Comparison of ENCODE assay signal across 19 cellular contexts in genomic region chr1:224582041-224582440, GRCh38. TPM values are rescaled to one million over a fixed set of nuclear protein-coding genes. Genes with fewer than 3 reads are reported as not detected.
A peak's percentile ranks its signal among the peaks of the same experiment; 100 is the strongest.
DNase-seq lines count a peak whose midpoint lies in the region; ATAC-seq lines count a peak whose summit lies in the region.
"Had no signal": no experiment of that assay in that cellular context is flagged by ENCODE, and none has a peak within 500 bp of the region (broad histone marks: within the 10 kb centered on the region; RNA-seq: fewer than 3 reads in every experiment).

No MANE protein-coding gene starts in this region.

- peak; percentile 64 for DNase-seq in COLO668 (lab: John Stamatoyannopoulos, UW; ENCODE audit: unreplicated experiment)
- peak; percentile 25 for DNase-seq in DMS53 treated with DMSO at 0.1 percent for 48 hours (lab: John Stamatoyannopoulos, UW; ENCODE audit: unreplicated experiment)
- peak; percentile 14 for DNase-seq in NCI-H748 treated with DMSO at 0.1 percent for 48 hours (lab: John Stamatoyannopoulos, UW)
- no peak for DNase-seq in left colon
- no peak for DNase-seq in activated naive CD8-positive, alpha-beta T cell treated with anti-CD3 and anti-CD28 coated beads for 36 hours
- DNase-seq in NCI-H128 (lab: John Stamatoyannopoulos, UW; ENCODE audit: unreplicated experiment): no peak
- DNase-seq: C1 segment of cervical spinal cord, Caco-2, DND-41, KG1, NCI-H1694 treated with DMSO at 0.1 percent for 48 hours, NCI-H82, Peyer's patch, SHP77 had no signal

- no peak overlapping the region for H3K27ac Mint-ChIP-seq in activated naive CD8-positive, alpha-beta T cell treated with anti-CD3 and anti-CD28 coated beads for 36 hours

- H3K27me3 Mint-ChIP-seq in activated naive CD8-positive, alpha-beta T cell treated with anti-CD3 and anti-CD28 coated beads for 36 hours: peaks cover 7% of the 10 kb centered on the region

- H3K4me3 Mint-ChIP-seq in activated naive CD8-positive, alpha-beta T cell treated with anti-CD3 and anti-CD28 coated beads for 36 hours: no peak overlapping the region

- peaks cover under 1% of the 10 kb centered on the region for H3K36me3 Mint-ChIP-seq in activated naive CD8-positive, alpha-beta T cell treated with anti-CD3 and anti-CD28 coated beads for 36 hours

- H3K9me3 Mint-ChIP-seq in activated naive CD8-positive, alpha-beta T cell treated with anti-CD3 and anti-CD28 coated beads for 36 hours: peaks cover 4% of the 10 kb centered on the region

- ATAC-seq in left colon (peak; percentile 36), HG03108 (IDR thresholded peaks at IDR 0.05; ENCODE audit: unreplicated experiment) (no peak), HG02970 (IDR thresholded peaks at IDR 0.05; ENCODE audit: low FRiP score, unreplicated experiment) (no peak)
- ATAC-seq: A549, GM12878, HCT116 had no signal

- intact Hi-C loops in left colon (cut with DNase I, micrococcal nuclease): no loop called here

- no peaks in the 10 kb centered on the region for H3K4me1 Mint-ChIP-seq in activated naive CD8-positive, alpha-beta T cell treated with anti-CD3 and anti-CD28 coated beads for 36 hours

RNA-seq across cellular contexts. Expression of gene CNIH3, which starts 34.1 kb away (rescaled TPM):
- 1 to 10 TPM in 1 of 2 donors, under 1 TPM in 1; 0.95 to 1.5 TPM for total RNA-seq in left colon
- 1 to 10 TPM; 1.3 to 1.4 TPM for total RNA-seq in activated naive CD8-positive, alpha-beta T cell treated with anti-CD3 and anti-CD28 coated beads for 36 hours
- total RNA-seq: Peyer's patch had no signal

Comparison
In these comparisons a context has a peak if more than half of its experiments do, and no peak if none do; other contexts are left out.
1. DNase-seq: peak in COLO668 (single experiment), DMS53 treated with DMSO at 0.1 percent for 48 hours (single experiment) and NCI-H748 treated with DMSO at 0.1 percent for 48 hours (single experiment); none in left colon (0 of 2), activated naive CD8-positive, alpha-beta T cell treated with anti-CD3 and anti-CD28 coated beads for 36 hours (single experiment) and NCI-H128 (single experiment).